8 cellular contexts compared by ENCODE assay signal in the genomic region with DNA sequence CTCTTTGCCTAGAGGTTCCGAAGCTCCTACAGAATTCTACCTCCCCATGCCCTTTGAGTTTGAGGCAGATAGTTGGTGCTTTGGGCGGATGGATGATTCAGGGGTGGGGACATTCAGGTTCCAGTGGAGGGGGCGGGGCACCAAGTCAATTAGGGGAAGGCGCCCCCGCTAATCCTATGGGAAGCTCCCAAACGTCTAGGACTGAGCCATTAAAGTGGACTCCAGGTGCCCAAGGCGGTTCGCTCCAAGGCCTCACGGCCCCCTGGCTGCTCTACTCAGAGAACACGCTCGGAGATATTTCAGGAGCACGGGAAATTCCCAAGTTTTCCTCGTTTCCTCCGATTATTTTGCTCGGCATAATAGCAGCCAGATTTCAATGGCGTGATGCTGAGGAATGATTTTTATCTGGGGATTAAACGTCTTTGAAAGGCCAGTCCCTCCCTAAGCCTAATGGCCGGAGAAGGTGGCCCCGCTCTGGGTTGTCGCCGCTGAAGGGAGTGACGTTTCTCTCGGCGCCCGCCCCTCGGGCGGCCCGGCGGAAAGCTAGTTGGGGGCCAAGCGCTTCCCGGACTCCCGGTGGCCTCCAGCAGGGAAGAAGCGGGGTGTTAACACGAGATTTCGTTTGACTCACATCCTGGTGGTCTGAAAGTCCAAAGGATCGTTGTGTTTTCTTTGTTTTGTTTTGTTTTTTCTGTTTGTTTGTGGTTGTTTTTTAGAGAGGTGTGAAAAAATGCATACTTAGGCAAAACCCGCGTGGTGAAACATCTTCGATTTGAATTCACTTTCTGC. TPM values are rescaled to one million over a fixed set of nuclear protein-coding genes. Genes with fewer than 3 reads are reported as not detected.
A peak's percentile ranks its signal among the peaks of the same experiment; 100 is the strongest.
DNase-seq lines count a peak whose midpoint lies in the region; ATAC-seq and TF ChIP-seq lines count a peak whose summit lies in the region.

No MANE protein-coding gene starts in this region.

- H3K4me2 ChIP-seq in Karpas-422 (ENCODE audit: low read depth, low read length, poor library complexity, severe bottlenecking) = peak overlapping the region; percentile 82

- H3K9me3 ChIP-seq in Karpas-422 (ENCODE audit: low read length) (no peaks in the 10 kb centered on the region), colonic mucosa (no peaks in the 10 kb centered on the region), mucosa of stomach (ENCODE audit: control insufficient read depth, low read length) (peaks cover 5% of the 10 kb centered on the region)

- peak overlapping the region; percentile 74 for H3K4me3 ChIP-seq in Karpas-422 (ENCODE audit: low read length)
- H3K4me3 ChIP-seq in colonic mucosa = peak overlapping the region; percentile 47
- peak overlapping the region; percentile 33 for H3K4me3 ChIP-seq in mucosa of stomach (ENCODE audit: low read length)

- no peaks in the 10 kb centered on the region for H3K27me3 ChIP-seq in Karpas-422 (ENCODE audit: low read length)
- peaks cover 94% of the 10 kb centered on the region for H3K27me3 ChIP-seq in colonic mucosa
- peaks cover 92% of the 10 kb centered on the region for H3K27me3 ChIP-seq in mucosa of stomach (ENCODE audit: control insufficient read depth, insufficient read depth, low read length)

- H3K9me2 ChIP-seq in Karpas-422 (replicated peaks; ENCODE audit: insufficient read depth, low read length) = no peaks in the 10 kb centered on the region

- ATAC-seq in GM21786 (IDR thresholded peaks at IDR 0.05; ENCODE audit: unreplicated experiment) (no peak), GM18858 (IDR thresholded peaks at IDR 0.05; ENCODE audit: unreplicated experiment) (no peak), GM18517 (IDR thresholded peaks at IDR 0.05; ENCODE audit: unreplicated experiment) (no peak)

- H3K27ac ChIP-seq in Karpas-422 (ENCODE audit: low read length) (no peak overlapping the region), colonic mucosa (no peak overlapping the region)

- H3K36me3 ChIP-seq in Karpas-422 (ENCODE audit: insufficient read depth, low read length) (no peaks in the 10 kb centered on the region), colonic mucosa (no peaks in the 10 kb centered on the region), mucosa of stomach (ENCODE audit: control insufficient read depth, insufficient read depth, low read length) (no peaks in the 10 kb centered on the region)

- peak overlapping the region; percentile 72 for H3K9ac ChIP-seq in Karpas-422 (ENCODE audit: low read length)
- H3K9ac ChIP-seq in colonic mucosa (ENCODE audit: low read depth in 2 of 2, low read length in 2 of 2) = no peak overlapping the region
- peak overlapping the region; percentile 13 for H3K9ac ChIP-seq in mucosa of stomach (ENCODE audit: low read length)

- 0 out of 2 replicates have a peak overlapping the region, but pooled peaks have one; percentile 12 for H2AFZ ChIP-seq in Karpas-422 (ENCODE audit: low read length)

- H3K79me2 ChIP-seq in Karpas-422 (ENCODE audit: low read length) = no peaks in the 10 kb centered on the region; the same call in 1 of the 2 replicates

- intact Hi-C loops in colonic mucosa (cut with DNase I) = no loop called here

- DNase-seq in AG08396 (ENCODE audit: low spot score) = peak; percentile 75
- DNase-seq in Karpas-422 = no peak
- DNase-seq in colonic mucosa = no peak
- no peak for DNase-seq in dedifferentiated amniotic fluid mesenchymal stem cell (ENCODE audit: extremely low spot score)

- H4K20me1 ChIP-seq in Karpas-422 (ENCODE audit: insufficient read depth, low read depth, low read length) = no peaks in the 10 kb centered on the region

- no peak for TF ChIP-seq CTCF in colonic mucosa (IDR thresholded peaks at IDR 0.05)

- H3K4me1 ChIP-seq in Karpas-422 (ENCODE audit: low read length) (peaks cover 5% of the 10 kb centered on the region; the same call in 1 of the 2 replicates), colonic mucosa (peaks cover 7% of the 10 kb centered on the region), mucosa of stomach (ENCODE audit: control insufficient read depth, insufficient read depth, low read length) (peaks cover 24% of the 10 kb centered on the region)

RNA-seq across cellular contexts. Expression of a gene that starts 1.5 kb away (rescaled TPM):
- total RNA-seq in Karpas-422 (2014; rRNA removed; shearing (Covaris generic); ENCODE audit: low replicate concordance) = 4.5 and 10.2 TPM in 2 replicates
- total RNA-seq in colonic mucosa = under 1 TPM; 0.25 to 0.53 TPM

Comparison
In these comparisons a context has a peak if more than half of its experiments do, and no peak if none do; other contexts are left out.
1. H3K9ac ChIP-seq: peak in Karpas-422 (single experiment) and mucosa of stomach (single experiment); none in colonic mucosa (0 of 2).
2. Peak in every context shown above with its lines, with median percentiles within 50 percentile points of each other: H3K4me3 ChIP-seq.